In the genomic region with DNA sequence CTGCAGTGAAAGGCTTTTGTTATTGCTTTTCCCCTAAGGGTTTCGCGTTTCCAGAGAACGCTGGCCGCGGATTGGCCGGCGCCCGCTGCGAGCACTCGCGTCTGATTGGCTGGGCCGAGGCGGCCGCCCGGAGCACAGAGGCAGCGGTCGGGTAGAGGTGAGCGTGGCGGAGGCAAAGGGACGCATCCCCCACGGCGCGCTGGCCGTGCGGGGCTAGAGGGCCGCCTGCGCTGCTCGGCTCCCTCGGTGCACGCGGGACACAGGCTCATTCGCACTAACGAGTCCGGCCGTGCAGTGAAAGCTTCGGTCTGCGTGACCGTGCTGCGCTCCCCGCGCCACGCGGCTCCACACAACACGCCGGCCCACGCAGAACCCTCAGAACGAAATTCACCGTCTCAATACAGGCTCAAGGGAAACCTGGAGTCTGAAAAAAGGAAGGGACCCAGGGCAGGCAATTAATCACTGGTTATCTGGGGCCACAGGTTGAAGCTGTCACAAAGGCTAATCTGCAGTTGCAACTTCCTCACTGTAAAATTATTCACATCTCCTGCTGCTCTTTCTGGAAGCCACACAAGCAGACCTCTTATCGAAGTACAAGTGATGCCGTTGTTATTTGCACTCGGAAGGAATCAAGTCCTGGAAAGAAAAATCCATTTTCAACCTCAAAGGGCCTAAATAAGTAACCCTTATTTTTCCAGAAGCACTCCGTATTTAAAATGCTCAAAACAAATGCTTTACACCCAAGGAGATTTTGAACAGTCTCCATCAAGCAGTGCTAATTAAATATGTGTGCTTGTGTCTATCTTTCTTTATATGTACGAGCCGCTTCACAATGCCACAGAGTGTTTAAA, we compare ENCODE assay signal across 8 cellular contexts.
DNase-seq lines count a peak whose midpoint lies in the region; ATAC-seq, FAIRE-seq and TF ChIP-seq lines count a peak whose summit lies in the region.

No MANE protein-coding gene starts in this region.

- peaks cover 0 to 78% of the 10 kb centered on the region in 2 donors for H3K4me1 ChIP-seq in right atrium auricular region
- H3K4me1 ChIP-seq in pancreas: peaks cover 19 to 54% (median 27%) of the 10 kb centered on the region in 3 donors

- CTCF ChIA-PET in CD4-positive, alpha-beta T cell (lab: Charles Lee): no interaction called here

- POLR2A ChIA-PET in CD4-positive, alpha-beta T cell (lab: Charles Lee): no interaction called here

- no peaks in the 10 kb centered on the region for H3K36me3 ChIP-seq in right atrium auricular region
- peaks cover 0 to 5% (median 0%) of the 10 kb centered on the region in 3 donors for H3K36me3 ChIP-seq in pancreas

- WGBS in pancreas, 2 donors: 2% methylated on average over 51 to 54 of the region's 54 CpGs

- H3K4me3 ChIP-seq in right atrium auricular region: peak overlapping the region; percentile 39 to 57
- H3K4me3 ChIP-seq in pancreas: peak overlapping the region; percentile 31 to 67 (median 42)

- H3K27me3 Mint-ChIP-seq in CD4-positive, alpha-beta T cell: peaks cover 5% of the 10 kb centered on the region

- H3K27ac Mint-ChIP-seq in CD4-positive, alpha-beta T cell: no peak overlapping the region

- no peaks in the 10 kb centered on the region for H3K9me3 ChIP-seq in CD4-positive, alpha-beta T cell (ENCODE audit: control insufficient read depth, low read length)
- H3K9me3 ChIP-seq in right atrium auricular region: no peaks in the 10 kb centered on the region
- no peaks in the 10 kb centered on the region for H3K9me3 ChIP-seq in pancreas

- peak overlapping the region; percentile 14 for H3K4me3 Mint-ChIP-seq in CD4-positive, alpha-beta T cell

- H3K27ac ChIP-seq in CD4-positive, alpha-beta T cell (ENCODE audit: low read depth, low read length): no peak overlapping the region
- peak overlapping the region; percentile 79 for H3K27ac ChIP-seq in angular gyrus (ENCODE audit: low read depth, low read length)
- H3K27ac ChIP-seq in right atrium auricular region: peak overlapping the region; percentile 69 to 84
- H3K27ac ChIP-seq in pancreas: peak overlapping the region; percentile 41 to 87 (median 84)

- H3K4me1 Mint-ChIP-seq in CD4-positive, alpha-beta T cell (ENCODE audit: low read depth): peaks cover 39% of the 10 kb centered on the region

- peaks cover 61% of the 10 kb centered on the region for H3K27me3 ChIP-seq in CD4-positive, alpha-beta T cell (ENCODE audit: control insufficient read depth, insufficient read depth, low read length)
- H3K27me3 ChIP-seq in right atrium auricular region (no peaks in the 10 kb centered on the region), pancreas (no peaks in the 10 kb centered on the region)

- peak in 1 of 10 experiments; percentile 3 for DNase-seq in CD4-positive, alpha-beta T cell
- DNase-seq in NCI-H82 treated with DMSO at 0.1 percent for 48 hours (lab: John Stamatoyannopoulos, UW; ENCODE audit: unreplicated experiment) (peak; percentile 16), right atrium auricular region (ENCODE audit: low spot score) (peak; percentile 86), pancreas (peak; percentile 76 to 89 (median 81)), NK-92 (lab: John Stamatoyannopoulos, UW; ENCODE audit: unreplicated experiment) (no peak)

- intact Hi-C loops in CD4-positive, alpha-beta T cell (cut with DNase I, micrococcal nuclease): no loop called here
- intact Hi-C loops in pancreas (cut with DNase I): no loop called here

- no peak for TF ChIP-seq CTCF in CD4-positive, alpha-beta T cell (IDR thresholded peaks at IDR 0.05)
- TF ChIP-seq CTCF in right atrium auricular region (IDR thresholded peaks at IDR 0.05): no peak
- TF ChIP-seq CTCF in pancreas (IDR thresholded peaks at IDR 0.05): no peak

- ATAC-seq in CD4-positive, alpha-beta T cell (ENCODE audit: poor library complexity): peak; percentile 25
- ATAC-seq in GM19025 (IDR thresholded peaks at IDR 0.05; ENCODE audit: low read depth, unreplicated experiment): peak; percentile 25
- ATAC-seq in HG03520 (IDR thresholded peaks at IDR 0.05; ENCODE audit: unreplicated experiment): peak; percentile 21
- peak; percentile 80 to 87 (median 83) for ATAC-seq in pancreas

- no peak for FAIRE-seq in pancreas (lab: Jason Lieb, UNC)

- H3K9me3 Mint-ChIP-seq in CD4-positive, alpha-beta T cell: no peaks in the 10 kb centered on the region

- peaks cover 5% of the 10 kb centered on the region for H3K36me3 Mint-ChIP-seq in CD4-positive, alpha-beta T cell (ENCODE audit: low read depth)

Comparison
In these comparisons a context has a peak if more than half of its experiments do, and no peak if none do; other contexts are left out.
1. ATAC-seq: peak in every context shown above with its lines; median percentile 83 in pancreas; 25 in CD4-positive, alpha-beta T cell; 25 in GM19025; 21 in HG03520.